ENCODE assay signal across 22 cellular contexts in genomic region chr2:69211111-69211510, GRCh38.
"Had no signal": no experiment of that assay in that cellular context is flagged by ENCODE, and none has a peak within 500 bp of the region (broad histone marks: within the 10 kb centered on the region; RNA-seq: fewer than 3 reads in every experiment).

No MANE protein-coding gene starts in this region.

- H3K36me3 Mint-ChIP-seq: immature natural killer cell had no signal

- DNase-seq: colonic mucosa; dermis blood vessel endothelial cell; erythroblast; glutamatergic neuron; immature natural killer cell; kidney; left cardiac atrium; left ventricle myocardium inferior; lower lobe of right lung; naive thymus-derived CD4-positive, alpha-beta T cell; nephron progenitor cell; retina; sigmoid colon; small intestine; stimulated activated CD4-positive, alpha-beta T cell treated with anti-CD3 and anti-CD28 coated beads, Interleukin-2, amount 100 ng/mL, for 48 hours; stimulated activated naive CD4-positive, alpha-beta T cell treated with Interleukin-2 at 50 U/mL for 16 hours; thyroid gland had no signal

- H3K4me1 ChIP-seq: colonic mucosa, prostate gland had no signal

- H3K9ac ChIP-seq: parathyroid adenoma had no signal

- H3K27me3 ChIP-seq: colonic mucosa, gastroesophageal sphincter, sigmoid colon, suprapubic skin, thyroid gland had no signal

- H2AFZ ChIP-seq: parathyroid adenoma had no signal

- H3K27ac ChIP-seq: colonic mucosa, gastroesophageal sphincter, left ventricle myocardium inferior, lower lobe of right lung, parathyroid adenoma, prostate gland, sigmoid colon, suprapubic skin, thyroid gland had no signal

- H3K4me3 ChIP-seq: colonic mucosa, gastroesophageal sphincter, left ventricle myocardium inferior, lower lobe of right lung, prostate gland, sigmoid colon, suprapubic skin, thyroid gland had no signal

- H3K4me1 Mint-ChIP-seq: immature natural killer cell; naive thymus-derived CD4-positive, alpha-beta T cell; nephron progenitor cell had no signal

- H3K79me2 ChIP-seq: parathyroid adenoma had no signal

- H3K36me3 ChIP-seq: colonic mucosa, left ventricle myocardium inferior, lower lobe of right lung, prostate gland, sigmoid colon, suprapubic skin, thyroid gland had no signal

- H3K4me3 Mint-ChIP-seq: immature natural killer cell; naive thymus-derived CD4-positive, alpha-beta T cell; nephron progenitor cell; type B pancreatic cell had no signal

- ATAC-seq: gastroesophageal sphincter; left cardiac atrium; lower lobe of right lung; naive thymus-derived CD4-positive, alpha-beta T cell had no signal

- H3K27ac Mint-ChIP-seq: immature natural killer cell; naive thymus-derived CD4-positive, alpha-beta T cell; nephron progenitor cell; type B pancreatic cell had no signal

- H3K9me3 Mint-ChIP-seq: immature natural killer cell, nephron progenitor cell, type B pancreatic cell had no signal

- H3K9me3 ChIP-seq: colonic mucosa, gastroesophageal sphincter, lower lobe of right lung, prostate gland, sigmoid colon, suprapubic skin, thyroid gland had no signal

- H3K27me3 Mint-ChIP-seq: type B pancreatic cell had no signal
